8 cellular contexts compared by ENCODE assay signal in genomic region chr16:1379054-1379862, GRCh38. TPM values are rescaled to one million over a fixed set of nuclear protein-coding genes. Genes with fewer than 3 reads are reported as not detected.
DNase-seq lines count a peak whose midpoint lies in the region; ATAC-seq and TF ChIP-seq lines count a peak whose summit lies in the region.

No MANE protein-coding gene starts in this region.

- H3K36me3 ChIP-seq in H7 (replicated peaks; ENCODE audit: control insufficient read depth, insufficient read depth, low read length) = no peaks in the 10 kb centered on the region; the same call in none of the 2 replicates
- no peaks in the 10 kb centered on the region for H3K36me3 ChIP-seq in endodermal cell (ENCODE audit: control insufficient read depth, insufficient read depth, low read length)

- TF ChIP-seq CTCF in Calu3 (IDR thresholded peaks at IDR 0.05; ENCODE audit: unreplicated experiment) (no peak), endodermal cell (conservative IDR thresholded peaks at IDR 0.05) (no peak), mesothelial cell of epicardium (IDR thresholded peaks at IDR 0.05; ENCODE audit: unreplicated experiment) (no peak)

- H3K27me3 Mint-ChIP-seq in Calu3 (ENCODE audit: unreplicated experiment) (no peaks in the 10 kb centered on the region), endodermal cell (ENCODE audit: insufficient read depth) (no peaks in the 10 kb centered on the region), mesothelial cell of epicardium (ENCODE audit: low read depth) (peaks cover 14% of the 10 kb centered on the region)

- H3K27ac Mint-ChIP-seq in Calu3 (ENCODE audit: unreplicated experiment) (peak overlapping the region; percentile 82), endodermal cell (peak overlapping the region; percentile 92), mesothelial cell of epicardium (peak overlapping the region; percentile 71)

- H3K4me3 Mint-ChIP-seq in Calu3 (ENCODE audit: low read depth, unreplicated experiment) = peak overlapping the region; percentile 73
- H3K4me3 Mint-ChIP-seq in endodermal cell = peak overlapping the region; percentile 77
- peak overlapping the region; percentile 78 for H3K4me3 Mint-ChIP-seq in mesothelial cell of epicardium

- H3K9ac ChIP-seq in endodermal cell (ENCODE audit: extremely low read depth, low read length, poor library complexity, severe bottlenecking) = peak overlapping the region; percentile 77

- H3K4me1 Mint-ChIP-seq in Calu3 (ENCODE audit: low read depth, unreplicated experiment) = peaks cover 16% of the 10 kb centered on the region
- peaks cover 16% of the 10 kb centered on the region for H3K4me1 Mint-ChIP-seq in endodermal cell
- H3K4me1 Mint-ChIP-seq in mesothelial cell of epicardium = peaks cover 15% of the 10 kb centered on the region

- BruUV-seq in Calu3 (replicated peaks; lab: Mats Ljungman, UMichigan) = no TSS peak

- peaks cover 12% of the 10 kb centered on the region for H3K4me1 ChIP-seq in endodermal cell (ENCODE audit: control insufficient read depth, insufficient read depth, low read length)

- no peak for ATAC-seq in HG02623 (IDR thresholded peaks at IDR 0.05; ENCODE audit: unreplicated experiment)

- peak overlapping the region; percentile 68 for H3K27ac ChIP-seq in endodermal cell (ENCODE audit: low read depth, low read length)

- H3K36me3 Mint-ChIP-seq in Calu3 (ENCODE audit: insufficient read depth, unreplicated experiment) = peaks cover 28% of the 10 kb centered on the region
- peaks cover 29% of the 10 kb centered on the region for H3K36me3 Mint-ChIP-seq in endodermal cell (ENCODE audit: low read depth)
- H3K36me3 Mint-ChIP-seq in mesothelial cell of epicardium = peaks cover 4% of the 10 kb centered on the region

- H3K9me3 Mint-ChIP-seq in Calu3 (ENCODE audit: low read depth, unreplicated experiment) (no peaks in the 10 kb centered on the region), endodermal cell (no peaks in the 10 kb centered on the region), mesothelial cell of epicardium (no peaks in the 10 kb centered on the region)

- DNase-seq in Calu3 (peak; percentile 77), H7 (peak; percentile 99), NCI-H526 treated with DMSO at 0.1 percent for 48 hours (lab: John Stamatoyannopoulos, UW) (peak; percentile 11), endodermal cell (peak; percentile 91), mesothelial cell of epicardium (ENCODE audit: low spot score in 2 of 2, unreplicated experiment in 2 of 2) (peak; percentile 63 to 79)
- DNase-seq in activated CD8-positive, alpha-beta memory T cell treated with anti-CD3 and anti-CD28 coated beads for 48 hours (ENCODE audit: low read depth in 2 of 3, low spot score in 2 of 3) = peak; percentile 61 to 71 (median 61)
- DNase-seq in stimulated activated CD8-positive, alpha-beta memory T cell treated with anti-CD3 and anti-CD28 coated beads, Interleukin-15, amount 100 ng/mL, for 4 hours (ENCODE audit: low read depth in 2 of 2) = peak; percentile 36 to 51

- no peaks in the 10 kb centered on the region for H3K9me3 ChIP-seq in endodermal cell (ENCODE audit: control insufficient read depth, low read length)

- whole genome bisulfite sequencing in endodermal cell (ENCODE audit: insufficient coverage in 1 of 2, insufficient read length in 1 of 2), 2 experiments = 0% methylated on average over 13 to 99 of the region's 105 CpGs

- no peaks in the 10 kb centered on the region for H3K27me3 ChIP-seq in H7 (ENCODE audit: control insufficient read depth, insufficient read depth, low read length)
- H3K27me3 ChIP-seq in endodermal cell (ENCODE audit: control insufficient read depth, insufficient read depth, low read length, poor library complexity, severe bottlenecking) = no peaks in the 10 kb centered on the region

- peak overlapping the region; percentile 84 for H3K4me3 ChIP-seq in H7 (ENCODE audit: insufficient read depth, low read depth, low read length)
- peak overlapping the region; percentile 84 for H3K4me3 ChIP-seq in endodermal cell (ENCODE audit: low read length)

- intact Hi-C loops in Calu3 (cut with micrococcal nuclease; ENCODE audit: unreplicated experiment) = no loop called here

- CTCF ChIA-PET in Calu3 (lab: Charles Lee) = interaction anchor here (0.6 to 1.7 kb wide), 2 partner anchors 14 to 28 kb away, joined by 4 to 5 read pairs; no protein-coding TSS in a partner anchor

RNA-seq across cellular contexts. Expression of gene GNPTG, which starts 27.5 kb away (rescaled TPM):
- 63.9 and 80.2 TPM in 2 replicates for total RNA-seq in Calu3 (2022)
- total RNA-seq in H7 (2014; rRNA removed; shearing (Covaris generic)) = 16.2 and 21.5 TPM in 2 replicates
- total RNA-seq in endodermal cell = 10 to 100 TPM; 34.0 to 38.4 TPM
- polyA plus RNA-seq in endodermal cell (2013, experiment 1 of 2) = 22.5 TPM
- 22.2 TPM for polyA plus RNA-seq in endodermal cell (2013, experiment 2 of 2)
- total RNA-seq in mesothelial cell of epicardium = 47.8 to 52.9 TPM (median 48.4 TPM) in 3 replicates

RNA-seq across cellular contexts. Expression of gene TSR3, which starts 27.6 kb away (rescaled TPM):
- total RNA-seq in Calu3 (2022) = 59.4 and 72.4 TPM in 2 replicates
- 87.7 and 99.4 TPM in 2 replicates for total RNA-seq in H7 (2014; rRNA removed; shearing (Covaris generic))
- 10 to 100 TPM; 64.9 to 67.4 TPM for total RNA-seq in endodermal cell
- polyA plus RNA-seq in endodermal cell (2013, experiment 1 of 2) = 47.0 TPM
- polyA plus RNA-seq in endodermal cell (2013, experiment 2 of 2) = 44.1 TPM
- 42.1 to 43.7 TPM (median 42.7 TPM) in 3 replicates for total RNA-seq in mesothelial cell of epicardium

RNA-seq across cellular contexts. Expression of gene UNKL, which starts 35.2 kb away (rescaled TPM):
- total RNA-seq in Calu3 (2022) (35.5 TPM in 2 replicates), endodermal cell (10 to 100 TPM; 46.4 to 48.3 TPM), mesothelial cell of epicardium (38.3 to 43.6 TPM (median 40.2 TPM) in 3 replicates)
- total RNA-seq in H7 (2014; rRNA removed; shearing (Covaris generic)) = 22.0 and 24.3 TPM in 2 replicates
- 17.5 TPM for polyA plus RNA-seq in endodermal cell (2013, experiment 1 of 2)
- polyA plus RNA-seq in endodermal cell (2013, experiment 2 of 2) = 19.7 TPM

RNA-seq across cellular contexts. Expression of gene UQCC4, which starts 41.3 kb away (rescaled TPM):
- total RNA-seq in Calu3 (2022) = 16.6 and 23.4 TPM in 2 replicates
- total RNA-seq in H7 (2014; rRNA removed; shearing (Covaris generic)) = 30.0 and 32.8 TPM in 2 replicates
- total RNA-seq in endodermal cell = 10 to 100 TPM in 1 of 2 donors, 1 to 10 TPM in 1; 9.2 to 10.9 TPM
- 17.1 TPM for polyA plus RNA-seq in endodermal cell (2013, experiment 1 of 2)
- 13.9 TPM for polyA plus RNA-seq in endodermal cell (2013, experiment 2 of 2)
- total RNA-seq in mesothelial cell of epicardium = 12.9 to 14.6 TPM (median 14.2 TPM) in 3 replicates

RNA-seq across cellular contexts. Expression of gene BAIAP3, which starts 45.8 kb away (rescaled TPM):
- total RNA-seq in Calu3 (2022) (2.4 and 7.0 TPM in 2 replicates), endodermal cell (10 to 100 TPM; 25.0 to 43.5 TPM), mesothelial cell of epicardium (1.3 to 2.4 TPM (median 2.3 TPM) in 3 replicates)
- total RNA-seq in H7 (2014; rRNA removed; shearing (Covaris generic)) = 2.6 and 5.7 TPM in 2 replicates
- 21.8 TPM for polyA plus RNA-seq in endodermal cell (2013, experiment 1 of 2)
- 19.6 TPM for polyA plus RNA-seq in endodermal cell (2013, experiment 2 of 2)

Comparison
In these comparisons a context has a peak if more than half of its experiments do, and no peak if none do; other contexts are left out.
1. DNase-seq: peak in every context shown above with its lines; median percentile 99 in H7; 91 in endodermal cell; 77 in Calu3; 71 in mesothelial cell of epicardium; 61 in activated CD8-positive, alpha-beta memory T cell treated with anti-CD3 and anti-CD28 coated beads for 48 hours; 44 in stimulated activated CD8-positive, alpha-beta memory T cell treated with anti-CD3 and anti-CD28 coated beads, Interleukin-15, amount 100 ng/mL, for 4 hours; 11 in NCI-H526 treated with DMSO at 0.1 percent for 48 hours.